12 cellular contexts compared by ENCODE assay signal in the genomic region with DNA sequence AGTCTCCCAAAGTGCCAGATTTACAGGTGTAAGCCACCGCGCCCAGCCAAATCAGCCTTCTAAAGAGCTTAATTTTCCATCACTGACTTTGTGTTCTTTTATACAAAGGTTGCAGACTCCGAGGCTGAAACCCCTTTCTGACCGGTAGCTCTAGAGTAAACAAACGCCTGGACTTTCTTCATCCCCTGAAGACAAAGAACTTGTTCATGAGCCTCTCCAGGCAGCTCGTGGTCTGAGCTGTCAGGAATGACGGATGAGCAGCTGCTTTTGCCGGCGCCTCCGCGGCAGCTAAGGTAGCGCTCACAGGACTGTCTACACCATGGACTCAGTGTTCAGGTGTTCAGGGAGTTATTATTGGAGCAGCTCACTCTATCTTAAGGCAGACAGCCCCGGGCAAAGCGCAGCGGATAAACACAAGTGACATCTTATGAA.
A peak's percentile ranks its signal among the peaks of the same experiment; 100 is the strongest.
DNase-seq lines count a peak whose midpoint lies in the region; ATAC-seq and TF ChIP-seq lines count a peak whose summit lies in the region.
"Had no signal": no experiment of that assay in that cellular context is flagged by ENCODE, and none has a peak within 500 bp of the region (broad histone marks: within the 10 kb centered on the region; RNA-seq: fewer than 3 reads in every experiment).

No MANE protein-coding gene starts in this region.

- H3K27me3 ChIP-seq in gastroesophageal sphincter (no peaks in the 10 kb centered on the region), suprapubic skin (no peaks in the 10 kb centered on the region)

- H3K4me1 ChIP-seq in gastroesophageal sphincter (peaks cover 0 to 50% (median 0%) of the 10 kb centered on the region in 3 donors), suprapubic skin (peaks cover 3% of the 10 kb centered on the region)

- peaks cover 2 to 9% of the 10 kb centered on the region in 2 donors for H3K36me3 Mint-ChIP-seq in activated T-cell treated with anti-CD3 and anti-CD28 coated beads, Interleukin-2, amount 50 U/mL, for 72 hours (ENCODE audit: insufficient read depth in 2 of 2)

- peaks cover 3% of the 10 kb centered on the region in 2 donors for H3K9me3 Mint-ChIP-seq in activated T-cell treated with anti-CD3 and anti-CD28 coated beads, Interleukin-2, amount 50 U/mL, for 72 hours

- peak; percentile 21 for DNase-seq in NCI-H82 (lab: John Stamatoyannopoulos, UW)
- DNase-seq in NCI-H82 treated with DMSO at 0.1 percent for 48 hours (lab: John Stamatoyannopoulos, UW; ENCODE audit: unreplicated experiment) = no peak
- peak; percentile 35 to 62 for DNase-seq in SHP77 (lab: John Stamatoyannopoulos, UW)
- DNase-seq in suprapubic skin (ENCODE audit: low spot score in 2 of 2) = no peak
- no peak for DNase-seq in activated T-cell treated with anti-CD3 and anti-CD28 coated beads, Interleukin-2, amount 50 U/mL, for 72 hours
- DNase-seq in HCEC 1CT = no peak
- DNase-seq: ACHN, kidney had no signal

- H3K27ac Mint-ChIP-seq in activated T-cell treated with anti-CD3 and anti-CD28 coated beads, Interleukin-2, amount 50 U/mL, for 72 hours = no peak overlapping the region
- H3K27ac Mint-ChIP-seq: dendritic cell treated with granulocyte-macrophage colony-stimulating factor and Interleukin-4, amounts not matched to agents 40 ng/mL and 50 ng/mL, for 4 days had no signal

- H3K27ac ChIP-seq in gastroesophageal sphincter (peak overlapping the region; percentile 76 to 85 (median 83)), suprapubic skin (peak overlapping the region; percentile 51)

- no peak overlapping the region for H3K4me3 Mint-ChIP-seq in activated T-cell treated with anti-CD3 and anti-CD28 coated beads, Interleukin-2, amount 50 U/mL, for 72 hours
- H3K4me3 Mint-ChIP-seq: dendritic cell treated with granulocyte-macrophage colony-stimulating factor and Interleukin-4, amounts not matched to agents 40 ng/mL and 50 ng/mL, for 4 days had no signal

- WGBS in gastroesophageal sphincter (ENCODE audit: low coverage in 1 of 2), 2 donors = 9 to 20% methylated on average over 10 to 15 of the region's 15 CpGs
- WGBS in suprapubic skin = 60% methylated on average over 15 of the region's 15 CpGs

- H3K4me3 ChIP-seq in gastroesophageal sphincter (no peak overlapping the region), suprapubic skin (no peak overlapping the region)

- TF ChIP-seq POLR2A in gastroesophageal sphincter (IDR thresholded peaks at IDR 0.05) = no peak
- TF ChIP-seq POLR2A in suprapubic skin (IDR thresholded peaks at IDR 0.05) = no peak

- TF ChIP-seq EP300 in gastroesophageal sphincter (IDR thresholded peaks at IDR 0.05) = peak; percentile 68
- peak; percentile 70 for TF ChIP-seq EP300 in suprapubic skin (IDR thresholded peaks at IDR 0.05)

- no peak for TF ChIP-seq CTCF in gastroesophageal sphincter (IDR thresholded peaks at IDR 0.05)
- no peak for TF ChIP-seq CTCF in suprapubic skin (IDR thresholded peaks at IDR 0.05)

- H3K4me1 Mint-ChIP-seq in activated T-cell treated with anti-CD3 and anti-CD28 coated beads, Interleukin-2, amount 50 U/mL, for 72 hours (ENCODE audit: low read depth) = peaks cover 53% of the 10 kb centered on the region

- H3K27me3 Mint-ChIP-seq in activated T-cell treated with anti-CD3 and anti-CD28 coated beads, Interleukin-2, amount 50 U/mL, for 72 hours (ENCODE audit: low read depth) = peaks cover 29% of the 10 kb centered on the region

- H3K9me3 ChIP-seq in gastroesophageal sphincter (no peaks in the 10 kb centered on the region), suprapubic skin (no peaks in the 10 kb centered on the region)

- no peaks in the 10 kb centered on the region for H3K36me3 ChIP-seq in gastroesophageal sphincter
- no peaks in the 10 kb centered on the region for H3K36me3 ChIP-seq in suprapubic skin

- peak; percentile 89 for ATAC-seq in gastroesophageal sphincter
- ATAC-seq in activated T-cell treated with anti-CD3 and anti-CD28 coated beads, Interleukin-2, amount 50 U/mL, for 72 hours (replicated peaks in 1 of 2) = no peak
- no peak for ATAC-seq in HG03045 (IDR thresholded peaks at IDR 0.05; ENCODE audit: unreplicated experiment)
- ATAC-seq: Right ventricle myocardium inferior had no signal

Comparison
In these comparisons a context has a peak if more than half of its experiments do, and no peak if none do; other contexts are left out.
1. DNase-seq: peak in NCI-H82 (single experiment) and SHP77 (2 of 2); none in NCI-H82 treated with DMSO at 0.1 percent for 48 hours (single experiment), suprapubic skin (0 of 2), activated T-cell treated with anti-CD3 and anti-CD28 coated beads, Interleukin-2, amount 50 U/mL, for 72 hours (0 of 2) and HCEC 1CT (single experiment).